In the genomic region with DNA sequence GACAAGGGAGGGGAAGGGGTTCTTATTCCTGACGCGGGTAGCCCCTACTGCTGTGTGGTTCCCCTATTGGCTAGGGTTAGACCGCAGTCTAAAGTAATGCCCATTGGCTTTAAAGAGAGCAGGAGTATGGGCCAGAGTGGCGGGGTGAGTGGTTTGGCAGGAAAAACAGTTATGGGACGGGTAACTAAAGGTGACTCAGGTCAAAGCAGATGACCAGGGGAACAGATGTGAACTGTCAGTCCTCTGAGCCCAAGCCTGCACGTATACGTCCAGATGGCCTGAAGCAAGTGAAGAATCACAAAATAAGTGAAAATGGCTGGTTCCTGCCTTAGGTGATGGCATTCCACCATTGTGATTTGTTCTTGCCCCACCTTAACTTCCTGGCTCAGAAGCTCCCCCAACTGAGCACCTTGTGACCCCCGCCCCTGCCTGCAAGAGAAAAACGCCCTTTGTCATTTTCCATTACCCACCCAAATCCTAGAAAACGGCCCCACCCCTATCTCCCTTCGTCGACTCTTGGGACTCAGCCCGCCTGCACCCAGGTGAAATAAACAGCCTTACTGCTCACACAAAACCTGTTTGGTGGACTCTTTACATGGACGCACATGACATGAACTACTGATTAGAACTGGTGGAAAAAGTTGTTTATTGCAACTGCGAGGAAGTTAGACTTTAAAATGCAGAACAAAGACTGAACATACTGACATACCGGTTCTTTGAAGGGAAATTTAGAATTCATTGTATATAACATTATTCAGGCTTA, we compare ENCODE assay signal across 6 cellular contexts. TPM values are rescaled to one million over a fixed set of nuclear protein-coding genes. Genes with fewer than 3 reads are reported as not detected.
DNase-seq lines count a peak whose midpoint lies in the region.

No MANE protein-coding gene starts in this region.

- peak; percentile 77 for DNase-seq in Karpas-422
- DNase-seq in adipocyte (ENCODE audit: low read depth) = no peak
- DNase-seq in midbrain (lab: John Stamatoyannopoulos, UW) = no peak
- DNase-seq in NCI-H524 treated with DMSO at 0.1 percent for 48 hours (lab: John Stamatoyannopoulos, UW) = no peak
- DNase-seq in SHP77 treated with DMSO at 0.1 percent for 48 hours (lab: John Stamatoyannopoulos, UW) = no peak

- H4K20me1 ChIP-seq in Karpas-422 (ENCODE audit: insufficient read depth, low read depth, low read length) = peaks cover 15% of the 10 kb centered on the region

- H3K27me3 ChIP-seq in Karpas-422 (ENCODE audit: low read length) (no peaks in the 10 kb centered on the region), adipocyte (replicated peaks; ENCODE audit: control insufficient read depth, insufficient read depth, low read length) (no peaks in the 10 kb centered on the region), muscle layer of colon (ENCODE audit: control insufficient read depth in 1 of 2, insufficient read depth in 2 of 2, low read length in 2 of 2) (no peaks in the 10 kb centered on the region)

- H3K4me3 ChIP-seq in Karpas-422 (ENCODE audit: low read length) (peak overlapping the region; percentile 80), adipocyte (ENCODE audit: low read length) (peak overlapping the region; percentile 84), muscle layer of colon (ENCODE audit: low read depth in 1 of 2, low read length in 2 of 2) (peak overlapping the region; percentile 85)

- H3K4me1 ChIP-seq in Karpas-422 (ENCODE audit: low read length) (peaks cover 23% of the 10 kb centered on the region), adipocyte (ENCODE audit: control insufficient read depth, insufficient read depth, low read length) (peaks cover 15% of the 10 kb centered on the region), muscle layer of colon (ENCODE audit: insufficient read depth, low read length) (peaks cover 12% of the 10 kb centered on the region)

- H3K9me2 ChIP-seq in Karpas-422 (replicated peaks; ENCODE audit: insufficient read depth, low read length) = no peaks in the 10 kb centered on the region

- H3K36me3 ChIP-seq in Karpas-422 (ENCODE audit: insufficient read depth, low read length) (no peaks in the 10 kb centered on the region), adipocyte (ENCODE audit: control insufficient read depth, insufficient read depth, low read length, severe bottlenecking) (no peaks in the 10 kb centered on the region), muscle layer of colon (ENCODE audit: insufficient read depth, low read length) (no peaks in the 10 kb centered on the region)

- peak overlapping the region; percentile 87 for H3K4me2 ChIP-seq in Karpas-422 (ENCODE audit: low read depth, low read length, poor library complexity, severe bottlenecking)

- H3K9me3 ChIP-seq in Karpas-422 (ENCODE audit: low read length) (no peaks in the 10 kb centered on the region), adipocyte (ENCODE audit: control insufficient read depth, low read length) (no peaks in the 10 kb centered on the region), muscle layer of colon (ENCODE audit: low read length) (no peaks in the 10 kb centered on the region)

- peak overlapping the region; percentile 70 for H2AFZ ChIP-seq in Karpas-422 (ENCODE audit: low read length)

- peaks cover 27% of the 10 kb centered on the region for H3K79me2 ChIP-seq in Karpas-422 (ENCODE audit: low read length)

- H3K27ac ChIP-seq in Karpas-422 (ENCODE audit: low read length) (peak overlapping the region; percentile 77), muscle layer of colon (ENCODE audit: low read depth, low read length) (peak overlapping the region; percentile 92)

- H3K9ac ChIP-seq in Karpas-422 (ENCODE audit: low read length) = peak overlapping the region; percentile 81
- peak overlapping the region; percentile 89 for H3K9ac ChIP-seq in adipocyte (ENCODE audit: low read length)
- H3K9ac ChIP-seq in muscle layer of colon (ENCODE audit: low read length) = peak overlapping the region; percentile 60

RNA-seq across cellular contexts. Expression of gene ATAD3B, which starts 0.8 kb away (rescaled TPM):
- 13.9 and 37.2 TPM in 2 replicates for total RNA-seq in Karpas-422 (2014; rRNA removed; shearing (Covaris generic); ENCODE audit: low replicate concordance)

RNA-seq across cellular contexts. Expression of gene ATAD3C, which starts 21.3 kb away (rescaled TPM):
- total RNA-seq in Karpas-422 (2014; rRNA removed; shearing (Covaris generic); ENCODE audit: low replicate concordance) = 0.51 TPM in 1 of 2 replicates, not detected in the other

RNA-seq across cellular contexts. Expression of gene VWA1, which starts 35.3 kb away (rescaled TPM):
- not detected in 2 replicates for total RNA-seq in Karpas-422 (2014; rRNA removed; shearing (Covaris generic); ENCODE audit: low replicate concordance)

RNA-seq across cellular contexts. Expression of gene ATAD3A, which starts 41.2 kb away (rescaled TPM):
- total RNA-seq in Karpas-422 (2014; rRNA removed; shearing (Covaris generic); ENCODE audit: low replicate concordance) = 12.5 and 52.1 TPM in 2 replicates

RNA-seq across cellular contexts. Expression of gene ANKRD65, which starts 49.7 kb away (rescaled TPM):
- total RNA-seq in Karpas-422 (2014; rRNA removed; shearing (Covaris generic); ENCODE audit: low replicate concordance) = not detected in 2 replicates
